11 cellular contexts compared by ENCODE assay signal in genomic region chr2:218369374-218369773, GRCh38. TPM values are rescaled to one million over a fixed set of nuclear protein-coding genes. Genes with fewer than 3 reads are reported as not detected.
DNase-seq lines count a peak whose midpoint lies in the region; ATAC-seq and TF ChIP-seq lines count a peak whose summit lies in the region.
"Had no signal": no experiment of that assay in that cellular context is flagged by ENCODE, and none has a peak within 500 bp of the region (broad histone marks: within the 10 kb centered on the region; RNA-seq: fewer than 3 reads in every experiment).

No MANE protein-coding gene starts in this region.

- no peaks in the 10 kb centered on the region for H3K36me3 ChIP-seq in gastrocnemius medialis

- WGBS in lower leg skin, 2 donors, result 67 to 74% methylated on average over 1 of the region's 1 CpG

- H3K4me3 ChIP-seq in gastrocnemius medialis (no peak overlapping the region), lower leg skin (ENCODE audit: low read depth, poor library complexity, severe bottlenecking) (no peak overlapping the region)

- H3K4me1 ChIP-seq in gastrocnemius medialis, result peaks cover 0 to 5% of the 10 kb centered on the region in 2 donors

- TF ChIP-seq POLR2A in gastrocnemius medialis (IDR thresholded peaks at IDR 0.05) (no peak), lower leg skin (IDR thresholded peaks at IDR 0.05) (no peak)

- ATAC-seq in gastrocnemius medialis, result no peak

- H3K27ac ChIP-seq in caudate nucleus (ENCODE audit: low read depth, low read length) (peak overlapping the region; percentile 26), gastrocnemius medialis (peak overlapping the region; percentile 76 to 87 (median 80))

- peak; percentile 54 for DNase-seq in DMS79 treated with DMSO at 0.1 percent for 48 hours (lab: John Stamatoyannopoulos, UW)
- no peak for DNase-seq in DMS79 (lab: John Stamatoyannopoulos, UW)
- peak; percentile 10 for DNase-seq in NCI-H1105 treated with DMSO at 0.1 percent for 48 hours (lab: John Stamatoyannopoulos, UW)
- no peak for DNase-seq in caudate nucleus (lab: John Stamatoyannopoulos, UW)
- no peak for DNase-seq in gastrocnemius medialis
- DNase-seq in AG08395 (ENCODE audit: low spot score), result no peak
- no peak for DNase-seq in GM10248 (ENCODE audit: extremely low spot score)
- DNase-seq in lower leg skin (ENCODE audit: low spot score in 2 of 2), result no peak
- DNase-seq: 8988T; effector CD8-positive, alpha-beta T cell; NCI-H2171 had no signal

- H3K9me3 ChIP-seq in gastrocnemius medialis, result no peaks in the 10 kb centered on the region

- in situ Hi-C loops in gastrocnemius medialis (cut with MboI; ENCODE audit: low sequenced_read_pairs in 4 of 4), result loop anchor here in 1 of 4 donors (25.0 kb wide), 1 partner anchor 182 kb away; no protein-coding TSS in a partner anchor

- POLR2A ChIA-PET in GM10248 (lab: Yijun Ruan, JAX), result no interaction called here

- intact Hi-C loops in gastrocnemius medialis (cut with DNase I; ENCODE audit: low total_unique reads), result no loop called here
- intact Hi-C loops in lower leg skin (cut with DNase I; ENCODE audit: low total_unique reads), result no loop called here

- CTCF ChIA-PET in GM10248 (lab: Yijun Ruan, JAX), result interaction anchor here (1.0 to 3.2 kb wide), 3 partner anchors 13 to 19 kb away, joined by 3 to 21 read pairs (median 3); partner anchors contain the start of gene CATIP

- TF ChIP-seq CTCF in gastrocnemius medialis (IDR thresholded peaks at IDR 0.05 in 4 of 5, conservative IDR thresholded peaks at IDR 0.05 in 1 of 5) (no peak), GM10248 (IDR thresholded peaks at IDR 0.05; ENCODE audit: control extremely low read depth, extremely low read depth, low read depth, missing control alignments) (no peak), lower leg skin (IDR thresholded peaks at IDR 0.05) (no peak)

- H3K27me3 ChIP-seq in gastrocnemius medialis, result no peaks in the 10 kb centered on the region

RNA-seq across cellular contexts. Expression of gene SLC11A1, which starts 12.7 kb away (rescaled TPM):
- total RNA-seq in gastrocnemius medialis, result 1 to 10 TPM; 1.1 to 6.3 (median 4.5) TPM
- total RNA-seq in lower leg skin, result 1 to 10 TPM; 2.2 to 4.6 (median 3.5) TPM

RNA-seq across cellular contexts. Expression of gene CATIP, which starts 12.7 kb away (rescaled TPM):
- not detected for total RNA-seq in gastrocnemius medialis
- total RNA-seq in lower leg skin, result not detected

RNA-seq across cellular contexts. Expression of gene CTDSP1, which starts 30.3 kb away (rescaled TPM):
- 10 to 100 TPM; 46.7 to 77.4 (median 53.6) TPM for total RNA-seq in gastrocnemius medialis
- total RNA-seq in lower leg skin, result 100 to 1,000 TPM in 2 of 4 donors, 10 to 100 TPM in 2; 64.8 to 108 (median 99.9) TPM

RNA-seq across cellular contexts. Expression of gene VIL1, which starts 49.5 kb away (rescaled TPM):
- total RNA-seq in gastrocnemius medialis (1 to 10 TPM in 1 of 4 donors, under 1 TPM in 1, not detected in 2; 0.03 to 1.8 TPM), lower leg skin (under 1 TPM in 2 of 4 donors, not detected in 2; 0.84 to 0.98 TPM)

Comparison
In these comparisons a context has a peak if more than half of its experiments do, and no peak if none do; other contexts are left out.
1. DNase-seq: peak in DMS79 treated with DMSO at 0.1 percent for 48 hours (single experiment) and NCI-H1105 treated with DMSO at 0.1 percent for 48 hours (single experiment); none in DMS79 (single experiment), caudate nucleus (0 of 61), gastrocnemius medialis (0 of 2), AG08395 (single experiment), GM10248 (single experiment) and lower leg skin (0 of 2).